In genomic region chr7:22612776-22613175, GRCh38 we compare ENCODE assay signal across 18 cellular contexts.
"Had no signal": no experiment of that assay in that cellular context is flagged by ENCODE, and none has a peak within 500 bp of the region (broad histone marks: within the 10 kb centered on the region; RNA-seq: fewer than 3 reads in every experiment).

No MANE protein-coding gene starts in this region.

- H3K4me3 ChIP-seq: adrenal gland, gastroesophageal sphincter, heart right ventricle, lung, transverse colon had no signal

- H3K27ac ChIP-seq: adrenal gland, gastroesophageal sphincter, transverse colon had no signal

- H3K4me1 ChIP-seq: adrenal gland, gastroesophageal sphincter, transverse colon had no signal

- H3K27me3 ChIP-seq: adrenal gland, gastroesophageal sphincter, transverse colon had no signal

- H3K4me3 Mint-ChIP-seq: activated CD4-positive, alpha-beta memory T cell treated with anti-CD3 and anti-CD28 coated beads for 36 hours; activated T-cell treated with anti-CD3 and anti-CD28 coated beads, Interleukin-2, amount 50 U/mL, for 4 hours; naive thymus-derived CD4-positive, alpha-beta T cell had no signal

- H3K36me3 ChIP-seq: adrenal gland, gastroesophageal sphincter, heart right ventricle, transverse colon had no signal

- ATAC-seq: activated T-cell treated with anti-CD3 and anti-CD28 coated beads, Interleukin-2, amount 50 U/mL, for 4 hours; gastroesophageal sphincter; heart right ventricle; left cardiac atrium; naive thymus-derived CD4-positive, alpha-beta T cell had no signal

- DNase-seq: activated CD4-positive, alpha-beta memory T cell treated with anti-CD3 and anti-CD28 coated beads for 36 hours; activated CD4-positive, alpha-beta T cell treated with anti-CD3 and anti-CD28 coated beads for 1 hour; activated effector memory CD4-positive, alpha-beta T cell treated with Interleukin-2 at 50 U/mL for 16 hours; activated naive CD4-positive, alpha-beta T cell treated with anti-CD3 and anti-CD28 coated beads, Interleukin-2, amount 50 U/mL, for 16 hours; activated T-cell treated with anti-CD3 and anti-CD28 coated beads, Interleukin-2, amount 50 U/mL, for 4 hours; adrenal gland; heart right ventricle; left cardiac atrium; naive thymus-derived CD4-positive, alpha-beta T cell; stimulated activated CD4-positive, alpha-beta T cell treated with anti-CD3 and anti-CD28 coated beads, Interleukin-15, amount 100 ng/mL, for 24 hours; stimulated activated CD4-positive, alpha-beta T cell treated with anti-CD3 and anti-CD28 coated beads, Interleukin-4, amount 100 ng/mL, for 1 hour; stimulated activated naive CD4-positive, alpha-beta T cell treated with Interleukin-2 at 50 U/mL for 16 hours; substantia nigra; T-helper 1 cell; T1000; transverse colon had no signal

- H3K27ac Mint-ChIP-seq: activated CD4-positive, alpha-beta memory T cell treated with anti-CD3 and anti-CD28 coated beads for 36 hours; naive thymus-derived CD4-positive, alpha-beta T cell had no signal
